27 cellular contexts compared by ENCODE assay signal in genomic region chr2:17301437-17301836, GRCh38.
"Had no signal": no experiment of that assay in that cellular context is flagged by ENCODE, and none has a peak within 500 bp of the region (broad histone marks: within the 10 kb centered on the region; RNA-seq: fewer than 3 reads in every experiment).

No MANE protein-coding gene starts in this region.

- ATAC-seq: esophagus mucosa; foreskin keratinocyte; left lung; lower lobe of right lung; mucosa of descending colon; natural killer cell treated with Interleukin-12 subunit alpha and Interleukin-12 subunit beta and Interleukin-15 and Interleukin-18, amount 100 ng/mL, for 72 hours; sciatic nerve; stimulated activated naive CD8-positive, alpha-beta T cell treated with anti-CD3 and anti-CD28 coated beads, Interleukin-15, Interleukin-2, amounts not matched to agents 100 U/mL and 50 U/mL, for 24 hours had no signal

- H3K4me1 ChIP-seq: ascending aorta, left lung, lower lobe of right lung, testis, transverse colon had no signal

- H3K27me3 ChIP-seq: ascending aorta, brain microvascular endothelial cell, foreskin keratinocyte, left lung, testis, transverse colon had no signal

- H3K36me3 ChIP-seq: ascending aorta, brain microvascular endothelial cell, left lung, lower lobe of right lung, transverse colon had no signal

- H3K27ac ChIP-seq: ascending aorta, brain microvascular endothelial cell, foreskin keratinocyte, left lung, lower lobe of right lung, skin epidermis, testis, transverse colon had no signal

- H3K9me3 ChIP-seq: ascending aorta, left lung, lower lobe of right lung, mucosa of descending colon, testis, transverse colon had no signal

- DNase-seq: activated CD4-positive, alpha-beta memory T cell treated with anti-CD3 and anti-CD28 coated beads, Interleukin-2, amount 10 ng/mL, durations not matched to agents 7 days and 5 days; activated CD4-positive, alpha-beta T cell treated with anti-CD3 and anti-CD28 coated beads for 1 hour; activated CD4-positive, alpha-beta T cell treated with anti-CD3 and anti-CD28 coated beads, Interleukin-2, amount 10 ng/mL, durations not matched to agents 7 days and 5 days; activated CD8-positive, alpha-beta memory T cell treated with anti-CD3 and anti-CD28 coated beads, Interleukin-2, amount 50 U/mL, for 48 hours; activated gamma-delta T cell; activated naive CD4-positive, alpha-beta T cell treated with anti-CD3 and anti-CD28 coated beads, Interleukin-2, amount 10 ng/mL, durations not matched to agents 7 days and 5 days; activated naive CD8-positive, alpha-beta T cell treated with anti-CD3 and anti-CD28 coated beads, Interleukin-2, amount 10 ng/mL, durations not matched to agents 7 days and 5 days; activated T-cell treated with anti-CD3 and anti-CD28 coated beads, Interleukin-2, amount 50 U/mL, for 24 hours; brain microvascular endothelial cell; caudate nucleus; endodermal cell; foreskin keratinocyte; left lung; lower lobe of right lung; mucosa of descending colon; stimulated activated CD4-positive, alpha-beta T cell treated with anti-CD3 and anti-CD28 coated beads, Interleukin-12 subunit alpha, Interleukin-12 subunit beta, amount 100 ng/mL, for 4 hours; stimulated activated CD4-positive, alpha-beta T cell treated with anti-CD3 and anti-CD28 coated beads, Interleukin-4, amount 100 ng/mL, for 1 hour; stimulated activated naive CD8-positive, alpha-beta T cell treated with anti-CD3 and anti-CD28 coated beads, Interleukin-15, Interleukin-2, amounts not matched to agents 100 U/mL and 50 U/mL, for 24 hours; SW 1271; T1000; testis; transverse colon had no signal

- H3K4me3 ChIP-seq: ascending aorta, left lung, lower lobe of right lung, mucosa of descending colon, skin epidermis, testis, transverse colon had no signal
